Comparison of ENCODE assay signal across 10 cellular contexts in the genomic region with DNA sequence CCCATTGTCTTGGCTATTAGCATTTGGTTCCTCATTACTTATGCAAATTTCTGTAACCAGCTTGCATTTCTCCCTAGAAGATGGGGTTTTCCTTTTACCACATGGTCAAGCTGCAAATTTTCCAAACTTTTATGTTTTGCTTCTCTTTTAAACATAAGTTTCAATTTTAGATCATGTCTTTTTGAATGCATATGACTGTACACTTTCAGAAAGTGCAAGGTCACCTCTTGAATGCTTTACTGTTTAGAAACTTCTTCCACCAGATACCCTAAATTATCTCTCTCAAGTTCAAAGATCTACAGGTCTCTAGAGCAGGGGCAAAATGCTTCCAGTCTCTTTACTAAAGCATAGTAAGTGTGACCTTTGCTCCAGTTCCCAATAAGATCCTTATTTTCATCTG.
"Had no signal": no experiment of that assay in that cellular context is flagged by ENCODE, and none has a peak within 500 bp of the region (broad histone marks: within the 10 kb centered on the region; RNA-seq: fewer than 3 reads in every experiment).

No MANE protein-coding gene starts in this region.

- DNase-seq: GM23248, H7, H9, HCEC 1CT, HFFc6 had no signal

- H2AFZ ChIP-seq: GM23248, GM23338 had no signal

- H3K36me3 ChIP-seq: HAP-1 had no signal

- H3K4me3 ChIP-seq: GM23248, GM23338, HAP-1 had no signal

- H3K4me1 ChIP-seq: HAP-1 had no signal

- H3K4me2 ChIP-seq: GM23338 had no signal

- FAIRE-seq: H1, H54 had no signal

- ATAC-seq: GM23338, HCT116 had no signal

- H3K27ac ChIP-seq: GM23248 had no signal

- H3K9ac ChIP-seq: GM23248 had no signal
